In the genomic region with DNA sequence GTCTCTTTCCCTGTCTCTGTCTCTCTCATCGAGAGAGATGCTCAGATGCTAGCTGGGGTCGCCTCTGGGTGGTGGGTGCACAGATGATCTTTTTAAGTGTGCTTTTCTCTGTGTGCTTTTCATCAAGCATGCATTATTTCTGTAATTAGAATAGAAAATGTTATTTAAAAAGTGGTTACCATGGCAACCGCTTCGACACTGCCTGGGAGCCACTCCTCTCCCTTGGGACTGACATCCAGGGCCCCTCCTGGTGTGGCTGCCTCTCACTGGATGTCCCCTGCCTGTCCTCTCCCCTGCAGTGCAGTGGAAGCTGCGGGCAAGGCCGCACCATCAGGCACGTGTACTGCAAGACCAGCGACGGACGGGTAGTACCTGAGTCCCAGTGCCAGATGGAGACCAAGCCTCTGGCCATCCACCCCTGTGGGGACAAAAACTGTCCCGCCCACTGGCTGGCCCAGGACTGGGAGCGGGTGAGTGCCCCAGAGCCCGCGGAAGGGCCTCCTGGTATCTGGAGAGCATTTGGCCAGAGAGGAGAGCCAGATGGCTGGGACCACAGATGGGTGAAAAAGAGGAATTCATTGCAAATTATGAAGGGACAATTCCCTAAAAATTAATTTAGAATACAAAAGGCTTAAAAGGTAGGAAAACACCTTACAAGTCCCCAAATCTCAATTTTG, we compare ENCODE assay signal across 17 cellular contexts. TPM values are rescaled to one million over a fixed set of nuclear protein-coding genes. Genes with fewer than 3 reads are reported as not detected.
A peak's percentile ranks its signal among the peaks of the same experiment; 100 is the strongest.
DNase-seq lines count a peak whose midpoint lies in the region; ATAC-seq and TF ChIP-seq lines count a peak whose summit lies in the region.
"Had no signal": no experiment of that assay in that cellular context is flagged by ENCODE, and none has a peak within 500 bp of the region (broad histone marks: within the 10 kb centered on the region; RNA-seq: fewer than 3 reads in every experiment).

No MANE protein-coding gene starts in this region.

- TF ChIP-seq CTCF in glutamatergic neuron (IDR thresholded peaks at IDR 0.05; ENCODE audit: partially characterized antibody, unreplicated experiment) = no peak

- peaks cover 15% of the 10 kb centered on the region for H3K4me1 Mint-ChIP-seq in glutamatergic neuron (ENCODE audit: low read depth, unreplicated experiment)
- H3K4me1 Mint-ChIP-seq: T-cell had no signal

- H3K9me3 Mint-ChIP-seq in glutamatergic neuron (ENCODE audit: unreplicated experiment) = peaks cover 9% of the 10 kb centered on the region
- H3K9me3 Mint-ChIP-seq: GM23338, T-cell had no signal

- peak overlapping the region; percentile 77 for H3K27ac Mint-ChIP-seq in glutamatergic neuron (ENCODE audit: unreplicated experiment)
- H3K27ac Mint-ChIP-seq: GM23338, T-cell had no signal

- ATAC-seq in SK-N-SH treated with all-trans-retinoic acid at 6 μM for 48 hours = no peak
- ATAC-seq: T-cell had no signal

- no peaks in the 10 kb centered on the region for H3K36me3 Mint-ChIP-seq in glutamatergic neuron (ENCODE audit: unreplicated experiment)
- H3K36me3 Mint-ChIP-seq: T-cell had no signal

- peak overlapping the region; percentile 65 for H3K4me3 Mint-ChIP-seq in glutamatergic neuron (ENCODE audit: unreplicated experiment)
- H3K4me3 Mint-ChIP-seq: GM23338, T-cell had no signal

- peaks cover 14% of the 10 kb centered on the region for H3K27me3 Mint-ChIP-seq in glutamatergic neuron (ENCODE audit: unreplicated experiment)

- DNase-seq in NCI-H524 (lab: John Stamatoyannopoulos, UW) (peak; percentile 54 to 71), NCI-H524 treated with DMSO at 0.1 percent for 48 hours (lab: John Stamatoyannopoulos, UW) (no peak), glutamatergic neuron (peak; percentile 47), superior temporal gyrus (ENCODE audit: extremely low spot score) (no peak), T-helper 2 cell (no peak)
- no peak for DNase-seq in activated CD4-positive, alpha-beta T cell treated with anti-CD3 and anti-CD28 coated beads for 1 hour
- DNase-seq: AML-193, DND-41, NCI-H1105 treated with DMSO at 0.1 percent for 48 hours, NCI-H2081, NCI-H446 treated with DMSO at 0.1 percent for 48 hours, SHP77 treated with DMSO at 0.1 percent for 48 hours, T-cell had no signal

TF ChIP-seq in SK-N-SH treated with all-trans-retinoic acid at 6 μM for 48 hours, 23 proteins besides CTCF, POLR2A, EP300 and RAD21:
- TF ChIP-seq, protein P1, sequence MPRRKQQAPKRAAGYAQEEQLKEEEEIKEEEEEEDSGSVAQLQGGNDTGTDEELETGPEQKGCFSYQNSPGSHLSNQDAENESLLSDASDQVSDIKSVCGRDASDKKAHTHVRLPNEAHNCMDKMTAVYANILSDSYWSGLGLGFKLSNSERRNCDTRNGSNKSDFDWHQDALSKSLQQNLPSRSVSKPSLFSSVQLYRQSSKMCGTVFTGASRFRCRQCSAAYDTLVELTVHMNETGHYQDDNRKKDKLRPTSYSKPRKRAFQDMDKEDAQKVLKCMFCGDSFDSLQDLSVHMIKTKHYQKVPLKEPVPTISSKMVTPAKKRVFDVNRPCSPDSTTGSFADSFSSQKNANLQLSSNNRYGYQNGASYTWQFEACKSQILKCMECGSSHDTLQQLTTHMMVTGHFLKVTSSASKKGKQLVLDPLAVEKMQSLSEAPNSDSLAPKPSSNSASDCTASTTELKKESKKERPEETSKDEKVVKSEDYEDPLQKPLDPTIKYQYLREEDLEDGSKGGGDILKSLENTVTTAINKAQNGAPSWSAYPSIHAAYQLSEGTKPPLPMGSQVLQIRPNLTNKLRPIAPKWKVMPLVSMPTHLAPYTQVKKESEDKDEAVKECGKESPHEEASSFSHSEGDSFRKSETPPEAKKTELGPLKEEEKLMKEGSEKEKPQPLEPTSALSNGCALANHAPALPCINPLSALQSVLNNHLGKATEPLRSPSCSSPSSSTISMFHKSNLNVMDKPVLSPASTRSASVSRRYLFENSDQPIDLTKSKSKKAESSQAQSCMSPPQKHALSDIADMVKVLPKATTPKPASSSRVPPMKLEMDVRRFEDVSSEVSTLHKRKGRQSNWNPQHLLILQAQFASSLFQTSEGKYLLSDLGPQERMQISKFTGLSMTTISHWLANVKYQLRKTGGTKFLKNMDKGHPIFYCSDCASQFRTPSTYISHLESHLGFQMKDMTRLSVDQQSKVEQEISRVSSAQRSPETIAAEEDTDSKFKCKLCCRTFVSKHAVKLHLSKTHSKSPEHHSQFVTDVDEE (CRISPR knock-in tag; IDR thresholded peaks at IDR 0.05) = 0 out of 2 replicates have a peak, but pooled peaks have one; percentile 14
- TF ChIP-seq, protein P2, sequence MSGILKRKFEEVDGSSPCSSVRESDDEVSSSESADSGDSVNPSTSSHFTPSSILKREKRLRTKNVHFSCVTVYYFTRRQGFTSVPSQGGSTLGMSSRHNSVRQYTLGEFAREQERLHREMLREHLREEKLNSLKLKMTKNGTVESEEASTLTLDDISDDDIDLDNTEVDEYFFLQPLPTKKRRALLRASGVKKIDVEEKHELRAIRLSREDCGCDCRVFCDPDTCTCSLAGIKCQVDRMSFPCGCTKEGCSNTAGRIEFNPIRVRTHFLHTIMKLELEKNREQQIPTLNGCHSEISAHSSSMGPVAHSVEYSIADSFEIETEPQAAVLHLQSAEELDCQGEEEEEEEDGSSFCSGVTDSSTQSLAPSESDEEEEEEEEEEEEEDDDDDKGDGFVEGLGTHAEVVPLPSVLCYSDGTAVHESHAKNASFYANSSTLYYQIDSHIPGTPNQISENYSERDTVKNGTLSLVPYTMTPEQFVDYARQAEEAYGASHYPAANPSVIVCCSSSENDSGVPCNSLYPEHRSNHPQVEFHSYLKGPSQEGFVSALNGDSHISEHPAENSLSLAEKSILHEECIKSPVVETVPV (CRISPR knock-in tag; IDR thresholded peaks at IDR 0.05) = no peak

RNA-seq across cellular contexts. Expression of a gene that starts 34.7 kb away (rescaled TPM):
- total RNA-seq in glutamatergic neuron (ENCODE audit: unreplicated experiment) = 1.3 TPM
- total RNA-seq: HT1080 had no signal

RNA-seq across cellular contexts. Expression of a gene that starts 39.9 kb away (rescaled TPM):
- 0.51 TPM for total RNA-seq in glutamatergic neuron (ENCODE audit: unreplicated experiment)
- total RNA-seq: A172, HT1080, T-cell had no signal

RNA-seq across cellular contexts. Expression of a gene that starts 44.5 kb away (rescaled TPM):
- not detected for total RNA-seq in glutamatergic neuron (ENCODE audit: unreplicated experiment)
- total RNA-seq: A172, GM23338, HT1080, T-cell had no signal

Comparison
In these comparisons a context has a peak if more than half of its experiments do, and no peak if none do; other contexts are left out.
1. DNase-seq: peak in NCI-H524 (2 of 2) and glutamatergic neuron (single experiment); none in NCI-H524 treated with DMSO at 0.1 percent for 48 hours (single experiment), superior temporal gyrus (single experiment), activated CD4-positive, alpha-beta T cell treated with anti-CD3 and anti-CD28 coated beads for 1 hour (single experiment) and T-helper 2 cell (0 of 5).